Comparison of ENCODE assay signal across 1 cellular context in the genomic region with DNA sequence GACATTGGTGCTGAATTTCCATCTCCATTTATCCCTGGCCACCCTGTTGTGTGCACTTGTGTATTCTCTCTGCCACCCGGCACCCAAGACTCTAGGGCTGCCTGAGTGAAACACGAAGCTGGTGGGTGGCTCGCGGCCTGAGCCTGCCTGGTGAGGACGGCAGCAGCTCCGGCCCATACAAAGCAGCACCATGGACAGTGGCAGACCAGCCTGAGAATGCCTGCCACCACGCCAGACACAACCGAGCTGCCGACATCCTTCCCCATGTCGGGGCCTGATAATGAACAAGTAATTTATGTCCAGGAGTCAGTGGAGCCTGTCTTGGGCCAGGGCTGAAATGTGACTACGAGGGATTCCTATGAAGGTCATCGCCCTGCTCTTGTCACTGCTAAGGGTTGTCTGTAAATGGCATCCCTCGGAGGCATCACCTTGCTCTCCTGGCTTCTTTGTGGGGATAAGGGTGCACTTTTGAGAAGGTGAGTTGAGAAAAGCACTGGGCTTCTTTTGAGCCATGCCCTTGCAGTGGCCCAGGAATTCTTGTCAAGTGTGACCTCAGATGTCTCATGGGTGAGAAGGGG.
A peak's percentile ranks its signal among the peaks of the same experiment; 100 is the strongest.
TF ChIP-seq lines count a peak whose summit lies in the region.

No MANE protein-coding gene starts in this region.

TF ChIP-seq in K562, 482 proteins besides CTCF, POLR2A, EP300 and RAD21 (continued from another document):
- TF ChIP-seq AFF1 (IDR thresholded peaks at IDR 0.05; ENCODE audit: low read depth in 1 of 2, partially characterized antibody in 2 of 2) (peak in 1 of 2 experiments; percentile 57), ZC3H8 (IDR thresholded peaks at IDR 0.05) (no peak), KAT8 (IDR thresholded peaks at IDR 0.05; ENCODE audit: low read depth) (no peak), ZNF165 (CRISPR knock-in tag; IDR thresholded peaks at IDR 0.05; ENCODE audit: borderline replicate concordance) (no peak), ZNF766 (CRISPR knock-in tag; conservative IDR thresholded peaks at IDR 0.05) (0 out of 2 replicates have a peak, but pooled peaks have one; percentile 33), ZNF695 (CRISPR knock-in tag; IDR thresholded peaks at IDR 0.05) (no peak), ETS2 (tag; IDR thresholded peaks at IDR 0.05; ENCODE audit: borderline replicate concordance, poor library complexity, severe bottlenecking) (no peak), BRF2 (IDR thresholded peaks at IDR 0.05; ENCODE audit: borderline replicate concordance, insufficient read depth, insufficient read length) (no peak), ZNF609 (CRISPR knock-in tag; IDR thresholded peaks at IDR 0.05; ENCODE audit: borderline replicate concordance) (no peak), HMG20B (CRISPR knock-in tag; IDR thresholded peaks at IDR 0.05) (no peak), HDAC8 (tag; IDR thresholded peaks at IDR 0.05) (no peak), MAFF (IDR thresholded peaks at IDR 0.05; ENCODE audit: low read length) (no peak), TEAD4 (IDR thresholded peaks at IDR 0.05; ENCODE audit: low read length) (no peak), TEAD4 (CRISPR knock-in tag; IDR thresholded peaks at IDR 0.05; ENCODE audit: borderline replicate concordance) (no peak), OTX1 (CRISPR knock-in tag; IDR thresholded peaks at IDR 0.05) (no peak), SMAD3 (CRISPR knock-in tag; conservative IDR thresholded peaks at IDR 0.05) (no peak), MEIS2 (IDR thresholded peaks at IDR 0.05; ENCODE audit: partially characterized antibody) (peak; percentile 60), ZFP91 (CRISPR knock-in tag; IDR thresholded peaks at IDR 0.05) (no peak), ADNP (tag; IDR thresholded peaks at IDR 0.05) (no peak)
- TF ChIP-seq, protein P1, sequence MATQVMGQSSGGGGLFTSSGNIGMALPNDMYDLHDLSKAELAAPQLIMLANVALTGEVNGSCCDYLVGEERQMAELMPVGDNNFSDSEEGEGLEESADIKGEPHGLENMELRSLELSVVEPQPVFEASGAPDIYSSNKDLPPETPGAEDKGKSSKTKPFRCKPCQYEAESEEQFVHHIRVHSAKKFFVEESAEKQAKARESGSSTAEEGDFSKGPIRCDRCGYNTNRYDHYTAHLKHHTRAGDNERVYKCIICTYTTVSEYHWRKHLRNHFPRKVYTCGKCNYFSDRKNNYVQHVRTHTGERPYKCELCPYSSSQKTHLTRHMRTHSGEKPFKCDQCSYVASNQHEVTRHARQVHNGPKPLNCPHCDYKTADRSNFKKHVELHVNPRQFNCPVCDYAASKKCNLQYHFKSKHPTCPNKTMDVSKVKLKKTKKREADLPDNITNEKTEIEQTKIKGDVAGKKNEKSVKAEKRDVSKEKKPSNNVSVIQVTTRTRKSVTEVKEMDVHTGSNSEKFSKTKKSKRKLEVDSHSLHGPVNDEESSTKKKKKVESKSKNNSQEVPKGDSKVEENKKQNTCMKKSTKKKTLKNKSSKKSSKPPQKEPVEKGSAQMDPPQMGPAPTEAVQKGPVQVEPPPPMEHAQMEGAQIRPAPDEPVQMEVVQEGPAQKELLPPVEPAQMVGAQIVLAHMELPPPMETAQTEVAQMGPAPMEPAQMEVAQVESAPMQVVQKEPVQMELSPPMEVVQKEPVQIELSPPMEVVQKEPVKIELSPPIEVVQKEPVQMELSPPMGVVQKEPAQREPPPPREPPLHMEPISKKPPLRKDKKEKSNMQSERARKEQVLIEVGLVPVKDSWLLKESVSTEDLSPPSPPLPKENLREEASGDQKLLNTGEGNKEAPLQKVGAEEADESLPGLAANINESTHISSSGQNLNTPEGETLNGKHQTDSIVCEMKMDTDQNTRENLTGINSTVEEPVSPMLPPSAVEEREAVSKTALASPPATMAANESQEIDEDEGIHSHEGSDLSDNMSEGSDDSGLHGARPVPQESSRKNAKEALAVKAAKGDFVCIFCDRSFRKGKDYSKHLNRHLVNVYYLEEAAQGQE (CRISPR knock-in tag; IDR thresholded peaks at IDR 0.05; ENCODE audit: low read depth): peak; percentile 95
- TF ChIP-seq, protein P2, sequence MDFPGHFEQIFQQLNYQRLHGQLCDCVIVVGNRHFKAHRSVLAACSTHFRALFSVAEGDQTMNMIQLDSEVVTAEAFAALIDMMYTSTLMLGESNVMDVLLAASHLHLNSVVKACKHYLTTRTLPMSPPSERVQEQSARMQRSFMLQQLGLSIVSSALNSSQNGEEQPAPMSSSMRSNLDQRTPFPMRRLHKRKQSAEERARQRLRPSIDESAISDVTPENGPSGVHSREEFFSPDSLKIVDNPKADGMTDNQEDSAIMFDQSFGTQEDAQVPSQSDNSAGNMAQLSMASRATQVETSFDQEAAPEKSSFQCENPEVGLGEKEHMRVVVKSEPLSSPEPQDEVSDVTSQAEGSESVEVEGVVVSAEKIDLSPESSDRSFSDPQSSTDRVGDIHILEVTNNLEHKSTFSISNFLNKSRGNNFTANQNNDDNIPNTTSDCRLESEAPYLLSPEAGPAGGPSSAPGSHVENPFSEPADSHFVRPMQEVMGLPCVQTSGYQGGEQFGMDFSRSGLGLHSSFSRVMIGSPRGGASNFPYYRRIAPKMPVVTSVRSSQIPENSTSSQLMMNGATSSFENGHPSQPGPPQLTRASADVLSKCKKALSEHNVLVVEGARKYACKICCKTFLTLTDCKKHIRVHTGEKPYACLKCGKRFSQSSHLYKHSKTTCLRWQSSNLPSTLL (IDR thresholded peaks at IDR 0.05): no peak
- TF ChIP-seq, protein P3, sequence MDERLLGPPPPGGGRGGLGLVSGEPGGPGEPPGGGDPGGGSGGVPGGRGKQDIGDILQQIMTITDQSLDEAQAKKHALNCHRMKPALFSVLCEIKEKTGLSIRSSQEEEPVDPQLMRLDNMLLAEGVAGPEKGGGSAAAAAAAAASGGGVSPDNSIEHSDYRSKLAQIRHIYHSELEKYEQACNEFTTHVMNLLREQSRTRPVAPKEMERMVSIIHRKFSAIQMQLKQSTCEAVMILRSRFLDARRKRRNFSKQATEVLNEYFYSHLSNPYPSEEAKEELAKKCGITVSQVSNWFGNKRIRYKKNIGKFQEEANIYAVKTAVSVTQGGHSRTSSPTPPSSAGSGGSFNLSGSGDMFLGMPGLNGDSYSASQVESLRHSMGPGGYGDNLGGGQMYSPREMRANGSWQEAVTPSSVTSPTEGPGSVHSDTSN (CRISPR knock-in tag; IDR thresholded peaks at IDR 0.05; ENCODE audit: low read depth): no peak
- TF ChIP-seq, protein P3 (tag; conservative IDR thresholded peaks at IDR 0.05; ENCODE audit: low read depth): peak; percentile 27; the same call in 1 of the 2 replicates
- TF ChIP-seq, protein P4, sequence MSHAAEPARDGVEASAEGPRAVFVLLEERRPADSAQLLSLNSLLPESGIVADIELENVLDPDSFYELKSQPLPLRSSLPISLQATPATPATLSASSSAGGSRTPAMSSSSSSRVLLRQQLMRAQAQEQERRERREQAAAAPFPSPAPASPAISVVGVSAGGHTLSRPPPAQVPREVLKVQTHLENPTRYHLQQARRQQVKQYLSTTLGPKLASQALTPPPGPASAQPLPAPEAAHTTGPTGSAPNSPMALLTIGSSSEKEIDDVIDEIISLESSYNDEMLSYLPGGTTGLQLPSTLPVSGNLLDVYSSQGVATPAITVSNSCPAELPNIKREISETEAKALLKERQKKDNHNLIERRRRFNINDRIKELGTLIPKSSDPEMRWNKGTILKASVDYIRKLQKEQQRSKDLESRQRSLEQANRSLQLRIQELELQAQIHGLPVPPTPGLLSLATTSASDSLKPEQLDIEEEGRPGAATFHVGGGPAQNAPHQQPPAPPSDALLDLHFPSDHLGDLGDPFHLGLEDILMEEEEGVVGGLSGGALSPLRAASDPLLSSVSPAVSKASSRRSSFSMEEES (CRISPR knock-in tag; IDR thresholded peaks at IDR 0.05): no peak
